18 cellular contexts compared by ENCODE assay signal in genomic region chr7:50690541-50691011, GRCh38.
DNase-seq lines count a peak whose midpoint lies in the region; ATAC-seq and TF ChIP-seq lines count a peak whose summit lies in the region.
"Had no signal": no experiment of that assay in that cellular context is flagged by ENCODE, and none has a peak within 500 bp of the region (broad histone marks: within the 10 kb centered on the region; RNA-seq: fewer than 3 reads in every experiment).

No MANE protein-coding gene starts in this region.

- DNase-seq in SK-MEL-5 (ENCODE audit: low read depth, low spot score) (peak; percentile 64), fibroblast of pulmonary artery (ENCODE audit: low read depth) (peak; percentile 53), putamen (ENCODE audit: low spot score) (peak; percentile 79), SW480 (ENCODE audit: low spot score) (no peak)
- DNase-seq: activated naive CD8-positive, alpha-beta T cell treated with anti-CD3 and anti-CD28 coated beads for 36 hours; activated T-cell treated with anti-CD3 and anti-CD28 coated beads, Interleukin-2, amount 50 U/mL, for 72 hours; foreskin keratinocyte; left colon; NCI-H2107; NK-92 treated with Interleukin-12 subunit alpha and Interleukin-12 subunit beta, amount 100 ng/mL, for 24 hours; small intestine; T-cell; WERI-Rb-1 had no signal

- H3K9me3 ChIP-seq in HUES64 (ENCODE audit: insufficient read depth, low read depth, low read length), result no peaks in the 10 kb centered on the region

- no peak for TF ChIP-seq CTCF in fibroblast of pulmonary artery (IDR thresholded peaks at IDR 0.05; ENCODE audit: low read length, missing control alignments)

- in situ Hi-C loops in SK-MEL-5 (cut with HindIII; ENCODE audit: low pct_unique_long_range_greater_than_20kb, low sequenced_read_pairs), result no loop called here

- H3K4me3 ChIP-seq in HUES64 (ENCODE audit: low read length) (no peak overlapping the region), fibroblast of pulmonary artery (replicated peaks; ENCODE audit: low read depth, low read length) (no peak overlapping the region)

- no peak for ATAC-seq in GM18873 (IDR thresholded peaks at IDR 0.05; ENCODE audit: low FRiP score, unreplicated experiment)
- ATAC-seq in HG03565 (IDR thresholded peaks at IDR 0.05; ENCODE audit: unreplicated experiment), result no peak
- no peak for ATAC-seq in GM18517 (IDR thresholded peaks at IDR 0.05; ENCODE audit: unreplicated experiment)
- ATAC-seq: activated T-cell treated with anti-CD3 and anti-CD28 coated beads, Interleukin-2, amount 50 U/mL, for 72 hours; foreskin keratinocyte; left colon; T-cell had no signal

- H3K9ac ChIP-seq in HUES64 (ENCODE audit: low read depth, low read length), result no peak overlapping the region

- peaks cover 10% of the 10 kb centered on the region for H3K36me3 ChIP-seq in HUES64 (ENCODE audit: insufficient read depth, low read length)
- H3K36me3 ChIP-seq: WERI-Rb-1 had no signal

- H3K27ac ChIP-seq in HUES64 (ENCODE audit: low read depth, low read length), result peak overlapping the region; percentile 29; the same call in 1 of the 2 replicates
- H3K27ac ChIP-seq: foreskin keratinocyte, RWPE1, WERI-Rb-1 had no signal

- peaks cover 28% of the 10 kb centered on the region for H3K4me1 ChIP-seq in HUES64 (ENCODE audit: insufficient read depth, low read length)
- H3K4me1 ChIP-seq: foreskin keratinocyte had no signal

- H3K27me3 ChIP-seq in HUES64 (ENCODE audit: insufficient read depth, low read length), result no peaks in the 10 kb centered on the region
- H3K27me3 ChIP-seq: foreskin keratinocyte had no signal

- 56% methylated on average over 11 of the region's 11 CpGs for WGBS in HUES64
